ENCODE assay signal across 8 cellular contexts in the genomic region with DNA sequence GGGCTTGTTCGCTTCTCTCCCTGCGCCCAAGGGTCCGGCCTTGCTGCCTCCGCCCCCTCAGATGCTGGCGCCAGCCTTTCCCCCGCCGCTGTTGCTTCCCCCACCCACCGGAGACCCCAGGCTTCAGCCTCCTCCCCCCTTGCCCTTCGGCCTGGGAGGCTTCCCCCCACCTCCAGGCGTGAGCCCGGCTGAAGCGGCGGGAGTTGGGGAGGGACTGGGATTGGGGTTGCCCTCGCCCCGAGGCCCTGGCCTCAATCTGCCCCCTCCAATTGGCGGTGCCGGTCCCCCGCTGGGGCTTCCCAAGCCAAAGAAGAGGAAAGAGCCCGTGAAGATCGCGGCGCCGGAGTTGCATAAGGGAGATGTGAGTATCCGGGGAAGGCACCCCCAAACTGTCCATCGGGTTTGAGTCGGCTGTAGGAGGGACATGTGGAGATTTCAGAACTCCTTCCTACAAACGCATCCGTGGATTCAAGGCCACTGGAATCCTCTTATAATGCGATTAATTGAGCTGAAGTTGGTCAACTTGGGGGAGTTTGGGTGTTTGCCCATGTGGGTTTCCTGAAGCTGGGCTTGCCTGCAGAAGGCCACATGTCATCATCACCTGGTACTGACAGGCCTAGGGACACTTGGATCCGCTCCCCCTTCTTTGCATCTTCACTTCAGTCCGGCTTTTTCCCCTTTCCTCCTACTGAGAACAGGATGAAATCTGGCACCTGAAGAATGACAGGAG. TPM values are rescaled to one million over a fixed set of nuclear protein-coding genes. Genes with fewer than 3 reads are reported as not detected.
DNase-seq lines count a peak whose midpoint lies in the region; ATAC-seq and TF ChIP-seq lines count a peak whose summit lies in the region.

No MANE protein-coding gene starts in this region.

- POLR2A ChIA-PET in WTC11 (lab: Charles Lee): interaction anchor here (0.7 to 3.4 kb wide), 8 partner anchors 13 to 92 kb away, joined by 3 to 24 read pairs (median 4); a partner anchor contains a TSS

- H3K27ac Mint-ChIP-seq in WTC11: peak overlapping the region; percentile 28

- DNase-seq in DMS79 (lab: John Stamatoyannopoulos, UW) (peak; percentile 12), DMS79 treated with DMSO at 0.1 percent for 48 hours (lab: John Stamatoyannopoulos, UW) (no peak), WTC11 (ENCODE audit: low spot score) (peak; percentile 72), fibroblast of pulmonary artery (ENCODE audit: low read depth) (no peak), omental fat pad (ENCODE audit: low spot score) (no peak), 8988T (no peak)

- ATAC-seq in HG03025 (IDR thresholded peaks at IDR 0.05; ENCODE audit: low FRiP score, unreplicated experiment): peak; percentile 3
- no peak for ATAC-seq in WTC11
- ATAC-seq in omental fat pad (ENCODE audit: low FRiP score): peak; percentile 1
- no peak for ATAC-seq in GM21367 (IDR thresholded peaks at IDR 0.05; ENCODE audit: unreplicated experiment)

- H3K4me1 Mint-ChIP-seq in WTC11: peaks cover 34% of the 10 kb centered on the region

- CTCF ChIA-PET in WTC11 (lab: Charles Lee): interaction anchor here (1.0 to 2.9 kb wide), 13 partner anchors 16 to 306 kb away, joined by 3 to 39 read pairs (median 6); a partner anchor contains a TSS

- H3K4me3 ChIP-seq in fibroblast of pulmonary artery (replicated peaks; ENCODE audit: low read depth, low read length): peak overlapping the region; percentile 92

- no peaks in the 10 kb centered on the region for H3K27me3 Mint-ChIP-seq in WTC11 (ENCODE audit: low read depth)

- TF ChIP-seq CTCF in WTC11 (IDR thresholded peaks at IDR 0.05) (no peak), fibroblast of pulmonary artery (IDR thresholded peaks at IDR 0.05; ENCODE audit: low read length, missing control alignments) (no peak), omental fat pad (IDR thresholded peaks at IDR 0.05) (no peak)

- peaks cover 9% of the 10 kb centered on the region for H3K36me3 Mint-ChIP-seq in WTC11

- H3K4me3 Mint-ChIP-seq in WTC11: no peak overlapping the region

- H3K9me3 Mint-ChIP-seq in WTC11: no peaks in the 10 kb centered on the region

TF ChIP-seq in WTC11, 78 proteins besides CTCF, POLR2A, EP300 and RAD21:
- TF ChIP-seq, protein P1, sequence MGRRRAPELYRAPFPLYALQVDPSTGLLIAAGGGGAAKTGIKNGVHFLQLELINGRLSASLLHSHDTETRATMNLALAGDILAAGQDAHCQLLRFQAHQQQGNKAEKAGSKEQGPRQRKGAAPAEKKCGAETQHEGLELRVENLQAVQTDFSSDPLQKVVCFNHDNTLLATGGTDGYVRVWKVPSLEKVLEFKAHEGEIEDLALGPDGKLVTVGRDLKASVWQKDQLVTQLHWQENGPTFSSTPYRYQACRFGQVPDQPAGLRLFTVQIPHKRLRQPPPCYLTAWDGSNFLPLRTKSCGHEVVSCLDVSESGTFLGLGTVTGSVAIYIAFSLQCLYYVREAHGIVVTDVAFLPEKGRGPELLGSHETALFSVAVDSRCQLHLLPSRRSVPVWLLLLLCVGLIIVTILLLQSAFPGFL (CRISPR knock-in tag; IDR thresholded peaks at IDR 0.05; ENCODE audit: borderline replicate concordance): no peak
- TF ChIP-seq KAT7 (CRISPR knock-in tag; IDR thresholded peaks at IDR 0.05; ENCODE audit: borderline replicate concordance): 0 out of 2 replicates have a peak, but pooled peaks have one; percentile 27
- TF ChIP-seq, protein P2, sequence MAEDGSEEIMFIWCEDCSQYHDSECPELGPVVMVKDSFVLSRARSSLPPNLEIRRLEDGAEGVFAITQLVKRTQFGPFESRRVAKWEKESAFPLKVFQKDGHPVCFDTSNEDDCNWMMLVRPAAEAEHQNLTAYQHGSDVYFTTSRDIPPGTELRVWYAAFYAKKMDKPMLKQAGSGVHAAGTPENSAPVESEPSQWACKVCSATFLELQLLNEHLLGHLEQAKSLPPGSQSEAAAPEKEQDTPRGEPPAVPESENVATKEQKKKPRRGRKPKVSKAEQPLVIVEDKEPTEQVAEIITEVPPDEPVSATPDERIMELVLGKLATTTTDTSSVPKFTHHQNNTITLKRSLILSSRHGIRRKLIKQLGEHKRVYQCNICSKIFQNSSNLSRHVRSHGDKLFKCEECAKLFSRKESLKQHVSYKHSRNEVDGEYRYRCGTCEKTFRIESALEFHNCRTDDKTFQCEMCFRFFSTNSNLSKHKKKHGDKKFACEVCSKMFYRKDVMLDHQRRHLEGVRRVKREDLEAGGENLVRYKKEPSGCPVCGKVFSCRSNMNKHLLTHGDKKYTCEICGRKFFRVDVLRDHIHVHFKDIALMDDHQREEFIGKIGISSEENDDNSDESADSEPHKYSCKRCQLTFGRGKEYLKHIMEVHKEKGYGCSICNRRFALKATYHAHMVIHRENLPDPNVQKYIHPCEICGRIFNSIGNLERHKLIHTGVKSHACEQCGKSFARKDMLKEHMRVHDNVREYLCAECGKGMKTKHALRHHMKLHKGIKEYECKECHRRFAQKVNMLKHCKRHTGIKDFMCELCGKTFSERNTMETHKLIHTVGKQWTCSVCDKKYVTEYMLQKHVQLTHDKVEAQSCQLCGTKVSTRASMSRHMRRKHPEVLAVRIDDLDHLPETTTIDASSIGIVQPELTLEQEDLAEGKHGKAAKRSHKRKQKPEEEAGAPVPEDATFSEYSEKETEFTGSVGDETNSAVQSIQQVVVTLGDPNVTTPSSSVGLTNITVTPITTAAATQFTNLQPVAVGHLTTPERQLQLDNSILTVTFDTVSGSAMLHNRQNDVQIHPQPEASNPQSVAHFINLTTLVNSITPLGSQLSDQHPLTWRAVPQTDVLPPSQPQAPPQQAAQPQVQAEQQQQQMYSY (CRISPR knock-in tag; IDR thresholded peaks at IDR 0.05): peak; percentile 38

RNA-seq across cellular contexts. Expression of a gene that starts 0.7 kb away (rescaled TPM):
- total RNA-seq in WTC11 (2021) (97.4 to 98.5 TPM (median 98.0 TPM) in 3 replicates), omental fat pad (10 to 100 TPM; 25.5 to 34.7 (median 28.2) TPM)

RNA-seq across cellular contexts. Expression of a gene that starts 16.6 kb away (rescaled TPM):
- total RNA-seq in WTC11 (2021): 301 to 339 TPM (median 318 TPM) in 3 replicates
- total RNA-seq in omental fat pad: 100 to 1,000 TPM; 124 to 242 (median 137) TPM

RNA-seq across cellular contexts. Expression of a gene that starts 27.2 kb away (rescaled TPM):
- total RNA-seq in WTC11 (2021): 35.1 to 37.4 TPM (median 35.2 TPM) in 3 replicates
- total RNA-seq in omental fat pad: 10 to 100 TPM; 45.0 to 74.4 (median 69.8) TPM

RNA-seq across cellular contexts. Expression of a gene that starts 39.5 kb away (rescaled TPM):
- total RNA-seq in WTC11 (2021) (37.2 to 43.8 TPM (median 42.2 TPM) in 3 replicates), omental fat pad (10 to 100 TPM; 19.8 to 34.1 (median 28.2) TPM)

RNA-seq across cellular contexts. Expression of a gene that starts 39.8 kb away (rescaled TPM):
- 32.0 to 41.0 TPM (median 37.9 TPM) in 3 replicates for total RNA-seq in WTC11 (2021)
- 10 to 100 TPM; 12.1 to 25.4 (median 18.8) TPM for total RNA-seq in omental fat pad

Comparison
In these comparisons a context has a peak if more than half of its experiments do, and no peak if none do; other contexts are left out.
1. DNase-seq: peak in DMS79 (single experiment) and WTC11 (single experiment); none in DMS79 treated with DMSO at 0.1 percent for 48 hours (single experiment), fibroblast of pulmonary artery (single experiment), omental fat pad (single experiment) and 8988T (single experiment).
2. ATAC-seq: peak in HG03025 (single experiment) and omental fat pad (single experiment); none in WTC11 (single experiment) and GM21367 (single experiment).